ENCODE assay signal across 8 cellular contexts in genomic region chr9:74742792-74743389, GRCh38.
DNase-seq lines count a peak whose midpoint lies in the region; ATAC-seq and TF ChIP-seq lines count a peak whose summit lies in the region.

No MANE protein-coding gene starts in this region.

- in situ Hi-C loops in transverse colon (cut with MboI; ENCODE audit: low pct_ligation_motif_present in 1 of 4, low pct_unique_long_range_greater_than_20kb in 1 of 4, low sequenced_read_pairs in 3 of 4), result no loop called here

- TF ChIP-seq EP300 in transverse colon (IDR thresholded peaks at IDR 0.05; ENCODE audit: low read depth), result no peak

- no peaks in the 10 kb centered on the region for H3K9me3 Mint-ChIP-seq in activated CD4-positive, alpha-beta T cell treated with anti-CD3 and anti-CD28 coated beads, Interleukin-2, amount 10 ng/mL, durations not matched to agents 24 days and 14 days

- H3K36me3 ChIP-seq in transverse colon, result no peaks in the 10 kb centered on the region

- no peak for ATAC-seq in HG03108 (IDR thresholded peaks at IDR 0.05; ENCODE audit: unreplicated experiment)

- H3K4me3 ChIP-seq in transverse colon, result no peak overlapping the region

- no peaks in the 10 kb centered on the region for H3K9me3 ChIP-seq in transverse colon

- intact Hi-C loops in activated CD4-positive, alpha-beta T cell treated with anti-CD3 and anti-CD28 coated beads, Interleukin-2, amount 10 ng/mL, durations not matched to agents 24 days and 14 days (cut with micrococcal nuclease), result loop anchor here (10.0 kb wide), 1 partner anchor 168 kb away; no protein-coding TSS in a partner anchor
- intact Hi-C loops in transverse colon (cut with DNase I; ENCODE audit: low total_unique reads), result no loop called here

- H3K36me3 Mint-ChIP-seq in activated CD4-positive, alpha-beta T cell treated with anti-CD3 and anti-CD28 coated beads, Interleukin-2, amount 10 ng/mL, durations not matched to agents 24 days and 14 days (ENCODE audit: low read depth), result no peaks in the 10 kb centered on the region

- DNase-seq in activated CD4-positive, alpha-beta T cell treated with anti-CD3 and anti-CD28 coated beads, Interleukin-2, amount 10 ng/mL, durations not matched to agents 24 days and 14 days, result peak; percentile 59
- DNase-seq in activated CD4-positive, alpha-beta T cell treated with anti-CD3 and anti-CD28 coated beads for 4 hours, result no peak
- DNase-seq in HT1080 (ENCODE audit: low read depth), result peak; percentile 25
- peak; percentile 7 for DNase-seq in amniotic stem cell (lab: John Stamatoyannopoulos, UW)
- DNase-seq in inferior parietal cortex (ENCODE audit: extremely low spot score), result peak; percentile 85
- peak; percentile 14 for DNase-seq in transverse colon
- no peak for DNase-seq in GF-D8 (lab: John Stamatoyannopoulos, UW)

- H3K27me3 Mint-ChIP-seq in activated CD4-positive, alpha-beta T cell treated with anti-CD3 and anti-CD28 coated beads, Interleukin-2, amount 10 ng/mL, durations not matched to agents 24 days and 14 days, result peaks cover 25% of the 10 kb centered on the region

- no peak overlapping the region for H3K27ac Mint-ChIP-seq in activated CD4-positive, alpha-beta T cell treated with anti-CD3 and anti-CD28 coated beads, Interleukin-2, amount 10 ng/mL, durations not matched to agents 24 days and 14 days

- H3K27ac ChIP-seq in transverse colon, result no peak overlapping the region

- TF ChIP-seq POLR2A in transverse colon (IDR thresholded peaks at IDR 0.05), result no peak

- H3K4me3 Mint-ChIP-seq in activated CD4-positive, alpha-beta T cell treated with anti-CD3 and anti-CD28 coated beads, Interleukin-2, amount 10 ng/mL, durations not matched to agents 24 days and 14 days, result no peak overlapping the region

- no peaks in the 10 kb centered on the region for H3K27me3 ChIP-seq in transverse colon

- peak; percentile 39 to 52 (median 50) for TF ChIP-seq CTCF in transverse colon (IDR thresholded peaks at IDR 0.05)

- H3K4me1 ChIP-seq in transverse colon, result no peaks in the 10 kb centered on the region

- 16% methylated on average over 7 to 8 of the region's 8 CpGs for WGBS in transverse colon (ENCODE audit: low coverage in 1 of 2), 2 donors

- H3K4me1 Mint-ChIP-seq in activated CD4-positive, alpha-beta T cell treated with anti-CD3 and anti-CD28 coated beads, Interleukin-2, amount 10 ng/mL, durations not matched to agents 24 days and 14 days, result no peaks in the 10 kb centered on the region

Comparison
In these comparisons a context has a peak if more than half of its experiments do, and no peak if none do; other contexts are left out.
1. DNase-seq: peak in activated CD4-positive, alpha-beta T cell treated with anti-CD3 and anti-CD28 coated beads, Interleukin-2, amount 10 ng/mL, durations not matched to agents 24 days and 14 days (single experiment), HT1080 (single experiment), amniotic stem cell (single experiment), inferior parietal cortex (single experiment) and transverse colon (single experiment); none in activated CD4-positive, alpha-beta T cell treated with anti-CD3 and anti-CD28 coated beads for 4 hours (0 of 2) and GF-D8 (single experiment).